In genomic region chr6:71433441-71433840, GRCh38 we compare ENCODE assay signal across 25 cellular contexts.
"Had no signal": no experiment of that assay in that cellular context is flagged by ENCODE, and none has a peak within 500 bp of the region (broad histone marks: within the 10 kb centered on the region; RNA-seq: fewer than 3 reads in every experiment).

No MANE protein-coding gene starts in this region.

- FAIRE-seq: colon, keratinocyte had no signal

- ATAC-seq: esophagus mucosa; gastrocnemius medialis; heart right ventricle; left cardiac atrium; left lung; left ventricle myocardium superior; lower lobe of right lung; mucosa of descending colon; naive thymus-derived CD8-positive, alpha-beta T cell had no signal

- H3K36me3 ChIP-seq: esophagus squamous epithelium, gastrocnemius medialis, heart right ventricle, left lung, lower lobe of right lung had no signal

- H3K27me3 ChIP-seq: esophagus squamous epithelium, gastrocnemius medialis, heart right ventricle, left lung had no signal

- H3K27ac ChIP-seq: coronary artery, dorsolateral prefrontal cortex, epithelial cell of prostate, esophagus squamous epithelium, gastrocnemius medialis, heart right ventricle, left lung, lower lobe of right lung had no signal

- H3K4me3 ChIP-seq: coronary artery, dorsolateral prefrontal cortex, esophagus squamous epithelium, gastrocnemius medialis, heart right ventricle, left lung, lower lobe of right lung, mucosa of descending colon had no signal

- DNase-seq: dorsolateral prefrontal cortex; effector CD4-positive, alpha-beta T cell; effector memory CD4-positive, alpha-beta T cell; erythroblast; esophagus squamous epithelium; foreskin fibroblast; foreskin melanocyte; gastrocnemius medialis; glutamatergic neuron; head of caudate nucleus; heart right ventricle; hippocampal formation; left cardiac atrium; left lung; left ventricle myocardium superior; lower lobe of right lung; mesenchymal stem cell; mucosa of descending colon; naive B cell; naive thymus-derived CD8-positive, alpha-beta T cell had no signal

- H3K4me1 ChIP-seq: esophagus squamous epithelium, gastrocnemius medialis, heart right ventricle, left lung, lower lobe of right lung had no signal

- H3K9me3 ChIP-seq: esophagus squamous epithelium, gastrocnemius medialis, heart right ventricle, left lung, lower lobe of right lung, mucosa of descending colon had no signal
